8 cellular contexts compared by ENCODE assay signal in the genomic region with DNA sequence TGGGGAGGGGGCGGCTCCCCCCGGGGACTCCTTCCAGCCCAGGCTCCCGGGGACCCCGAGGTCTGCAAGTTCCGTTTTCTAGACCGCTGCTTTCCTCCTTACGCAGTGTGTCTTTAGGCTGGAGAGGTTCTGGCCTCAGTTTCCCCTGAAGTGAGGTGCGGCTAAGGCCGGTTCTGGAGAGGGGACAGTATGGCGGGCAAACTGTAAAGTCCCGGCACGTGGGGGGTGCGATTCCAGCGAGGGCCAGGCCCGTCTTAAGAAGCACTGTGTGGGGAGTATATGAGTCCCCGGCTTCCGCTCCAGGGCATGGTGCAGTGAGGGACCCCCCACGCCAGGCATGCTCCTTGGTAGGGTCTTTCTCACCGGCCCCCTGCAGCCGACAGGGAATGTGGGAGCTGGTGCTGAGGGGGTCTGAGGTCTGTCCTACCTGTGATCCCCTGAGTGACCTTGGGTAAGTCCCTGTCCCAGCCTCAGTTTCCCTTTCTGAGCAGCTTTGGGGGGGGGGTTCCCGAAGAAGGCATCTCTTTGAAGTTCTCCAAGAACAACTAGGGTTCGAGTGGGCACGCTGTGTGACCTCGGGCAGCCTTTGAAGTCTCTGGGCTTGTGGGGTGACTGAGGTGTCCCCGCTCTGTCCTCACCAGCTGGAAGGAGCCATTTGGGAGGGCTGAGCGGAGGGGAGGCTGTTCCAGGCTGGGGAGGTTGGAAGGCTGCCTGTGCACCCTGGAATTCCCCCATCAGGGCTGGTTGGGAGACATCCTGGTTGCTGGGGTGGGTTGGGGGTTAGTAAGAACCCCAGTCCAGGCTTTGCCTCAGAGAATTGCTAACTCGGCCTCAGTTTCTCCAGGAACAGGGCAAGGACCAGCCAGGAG. TPM values are rescaled to one million over a fixed set of nuclear protein-coding genes. Genes with fewer than 3 reads are reported as not detected.
DNase-seq lines count a peak whose midpoint lies in the region; ATAC-seq and TF ChIP-seq lines count a peak whose summit lies in the region.

No MANE protein-coding gene starts in this region.

- H3K4me1 Mint-ChIP-seq in naive B cell = peaks cover 50 to 56% (median 56%) of the 10 kb centered on the region in 3 donors
- H3K4me1 Mint-ChIP-seq in endothelial cell (ENCODE audit: unreplicated experiment) = peaks cover 7% of the 10 kb centered on the region

- no peak for TF ChIP-seq CTCF in AG10803 (conservative IDR thresholded peaks at IDR 0.05; ENCODE audit: low read length)
- TF ChIP-seq CTCF in endothelial cell (IDR thresholded peaks at IDR 0.05; ENCODE audit: unreplicated experiment) = no peak

- peak overlapping the region; percentile 86 for H3K4me3 ChIP-seq in AG10803 (ENCODE audit: low read length)

- in situ Hi-C loops in KBM-7 (cut with MboI; ENCODE audit: low pct_unique_long_range_greater_than_20kb, low sequenced_read_pairs) = no loop called here

- no peaks in the 10 kb centered on the region for H3K36me3 Mint-ChIP-seq in naive B cell
- peaks cover 5% of the 10 kb centered on the region for H3K36me3 Mint-ChIP-seq in endothelial cell (ENCODE audit: low read depth, unreplicated experiment)

- ATAC-seq in naive B cell (ENCODE audit: low read depth in 2 of 2) (no peak), HG03139 (IDR thresholded peaks at IDR 0.05; ENCODE audit: unreplicated experiment) (no peak)

- peak overlapping the region in 1 of 6 donors; percentile 47 for H3K27ac Mint-ChIP-seq in naive B cell
- no peak overlapping the region for H3K27ac Mint-ChIP-seq in endothelial cell (ENCODE audit: unreplicated experiment)

- DNase-seq in AG10803 (ENCODE audit: low read depth) (no peak), KBM-7 (peak; percentile 39), caudate nucleus (lab: John Stamatoyannopoulos, UW) (no peak), naive B cell (no peak), endothelial cell (ENCODE audit: low spot score) (no peak), NCI-H524 (lab: John Stamatoyannopoulos, UW) (no peak), NCI-H526 (lab: John Stamatoyannopoulos, UW) (no peak)

- peak overlapping the region; percentile 69 for H3K27ac ChIP-seq in caudate nucleus (ENCODE audit: low read depth, low read length)

- peak overlapping the region; percentile 57 to 88 (median 75) for H3K4me3 Mint-ChIP-seq in naive B cell
- no peak overlapping the region for H3K4me3 Mint-ChIP-seq in endothelial cell (ENCODE audit: unreplicated experiment)

- H3K27me3 Mint-ChIP-seq in naive B cell (peaks cover 0 to 30% (median 28%) of the 10 kb centered on the region in 3 donors), endothelial cell (ENCODE audit: unreplicated experiment) (peaks cover 46% of the 10 kb centered on the region)

- no peaks in the 10 kb centered on the region for H3K9me3 Mint-ChIP-seq in naive B cell
- H3K9me3 Mint-ChIP-seq in endothelial cell (ENCODE audit: unreplicated experiment) = no peaks in the 10 kb centered on the region

RNA-seq across cellular contexts. Expression of a gene that starts 1.4 kb away (rescaled TPM):
- 10 to 100 TPM in 1 of 6 donors, 1 to 10 TPM in 4, not detected in 1; 3.4 to 11.4 (median 5.3) TPM for polyA plus RNA-seq in naive B cell (ENCODE audit: low read depth in 6 of 6)
- 4.9 TPM for total RNA-seq in endothelial cell (ENCODE audit: unreplicated experiment)
